11 cellular contexts compared by ENCODE assay signal in the genomic region with DNA sequence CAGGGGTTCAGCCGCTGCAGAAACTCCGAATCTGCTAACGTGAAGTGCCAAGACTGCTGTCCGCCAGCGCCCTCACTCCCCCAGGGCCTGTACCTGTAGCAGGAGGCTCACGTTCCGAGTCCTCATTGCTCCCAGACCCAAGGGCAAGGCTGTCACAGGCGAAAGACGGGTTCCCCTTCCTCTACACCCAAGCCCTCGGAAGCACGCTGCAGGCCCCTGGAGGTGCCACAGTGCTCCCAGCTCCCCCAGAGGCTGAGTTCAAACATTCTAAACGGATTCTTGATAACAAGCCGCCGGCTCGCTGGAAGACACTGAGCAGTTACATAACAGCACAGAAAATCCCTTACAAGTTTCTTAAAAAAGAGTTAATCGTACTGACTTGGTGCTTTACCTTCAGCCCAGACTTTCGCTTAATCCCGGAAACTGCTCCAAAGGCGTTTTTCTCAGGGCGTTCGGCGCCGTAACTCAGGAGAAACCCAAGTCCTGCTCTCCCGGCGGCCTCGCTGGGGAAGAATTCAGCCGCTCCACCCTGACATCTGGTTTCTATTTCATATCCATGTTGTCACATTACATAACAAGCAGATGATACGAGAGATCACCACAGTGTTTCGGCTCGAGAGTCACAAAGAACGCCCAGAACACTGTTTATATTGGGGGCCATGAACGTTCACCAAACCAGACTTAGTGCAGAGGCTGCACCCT.
DNase-seq lines count a peak whose midpoint lies in the region; ATAC-seq and TF ChIP-seq lines count a peak whose summit lies in the region.
"Had no signal": no experiment of that assay in that cellular context is flagged by ENCODE, and none has a peak within 500 bp of the region (broad histone marks: within the 10 kb centered on the region; RNA-seq: fewer than 3 reads in every experiment).

No MANE protein-coding gene starts in this region.

- H4K91ac ChIP-seq in neuronal stem cell (ENCODE audit: low read depth, low read length, poor library complexity) = no peak overlapping the region

- no peak overlapping the region for H3K14ac ChIP-seq in neuronal stem cell (ENCODE audit: low read length)

- H2BK15ac ChIP-seq in neuronal stem cell (ENCODE audit: low read length) = no peak overlapping the region

- H3K4ac ChIP-seq in neuronal stem cell (ENCODE audit: low read length) = no peak overlapping the region

- H2AK5ac ChIP-seq in neuronal stem cell (ENCODE audit: low read depth, low read length) = peak overlapping the region; percentile 40

- H2BK5ac ChIP-seq in neuronal stem cell (ENCODE audit: low read length) = no peak overlapping the region

- H2AFZ ChIP-seq in SK-N-SH (ENCODE audit: low read depth) (no peak overlapping the region), neuronal stem cell (ENCODE audit: low read length) (no peak overlapping the region)

- no peaks in the 10 kb centered on the region for H3K79me2 ChIP-seq in SK-N-SH (ENCODE audit: insufficient read depth)

- POLR2A ChIA-PET in AG04449 (lab: Yijun Ruan, JAX) (interaction anchor here (1.0 kb wide), 1 partner anchor 92 kb away, joined by 4 read pairs; a partner anchor contains a TSS), SK-N-SH (lab: Yijun Ruan, JAX) (interaction anchor here (0.5 to 1.2 kb wide), 3 partner anchors 21 to 87 kb away, joined by 3 to 4 read pairs (median 4); no protein-coding TSS in a partner anchor)

- H3K27me3 ChIP-seq in SK-N-SH (ENCODE audit: insufficient read depth) (no peaks in the 10 kb centered on the region), neuronal stem cell (ENCODE audit: control insufficient read depth in 3 of 3, insufficient read depth in 3 of 3, low read depth in 1 of 3, low read length in 3 of 3) (no peaks in the 10 kb centered on the region)

- H3K23ac ChIP-seq in neuronal stem cell (ENCODE audit: low read depth, low read length, poor library complexity) = no peak overlapping the region

- H3K4me1 ChIP-seq in SK-N-SH (ENCODE audit: control insufficient read depth in 1 of 2, insufficient read depth in 2 of 2, low read depth in 1 of 2, low read length in 1 of 2) = peaks cover 0 to 98% of the 10 kb centered on the region in 2 experiments; a peak in 3 of 4 replicates
- peaks cover 18% of the 10 kb centered on the region in 2 donors for H3K4me1 ChIP-seq in neuronal stem cell (ENCODE audit: control insufficient read depth in 2 of 2, insufficient read depth in 1 of 2, low read depth in 1 of 2, low read length in 2 of 2)

- no peak overlapping the region for H2BK120ac ChIP-seq in neuronal stem cell (ENCODE audit: low read depth, low read length)

- TF ChIP-seq CTCF in AG04449 (IDR thresholded peaks at IDR 0.05; ENCODE audit: insufficient read depth, low read length, missing control alignments) (no peak), SK-N-SH (IDR thresholded peaks at IDR 0.05) (no peak)

- TF ChIP-seq RAD21 in SK-N-SH (IDR thresholded peaks at IDR 0.05; ENCODE audit: low read length) = no peak

- peak overlapping the region; percentile 52 for H3K4me3 ChIP-seq in AG04449 (ENCODE audit: low read depth, low read length)
- peak overlapping the region in 1 of 2 experiments; percentile 19; a peak in 1 of 4 replicates for H3K4me3 ChIP-seq in SK-N-SH (ENCODE audit: low read depth in 2 of 2, low read length in 1 of 2)
- no peak overlapping the region for H3K4me3 ChIP-seq in neuronal stem cell (ENCODE audit: low read length in 2 of 2)

- H3K79me1 ChIP-seq in neuronal stem cell (ENCODE audit: low read depth, low read length) = peaks cover 11% of the 10 kb centered on the region

- no peak overlapping the region for H4K8ac ChIP-seq in neuronal stem cell (ENCODE audit: low read depth, low read length)

- H3K18ac ChIP-seq in neuronal stem cell (ENCODE audit: low read length) = peak overlapping the region; percentile 35

- CTCF ChIA-PET in AG04449 (lab: Yijun Ruan, JAX) = interaction anchor here (0.7 to 0.9 kb wide), 3 partner anchors 9 to 18 kb away, joined by 3 read pairs; no protein-coding TSS in a partner anchor
- CTCF ChIA-PET in SK-N-SH (lab: Yijun Ruan, JAX) = interaction anchor here (0.6 to 1.6 kb wide), 15 partner anchors 8 to 573 kb away, joined by 3 to 6 read pairs (median 4); no protein-coding TSS in a partner anchor

- DNase-seq in AG04449 (ENCODE audit: low read depth, low spot score) (no peak), SK-N-SH (peak; percentile 83), fibroblast of the conjunctiva (ENCODE audit: low read depth) (peak; percentile 52), neuronal stem cell (ENCODE audit: low spot score) (no peak), NCI-H1930 (lab: John Stamatoyannopoulos, UW) (no peak), HT-29 (ENCODE audit: low spot score) (no peak)
- no peak for DNase-seq in stimulated activated CD4-positive, alpha-beta T cell treated with anti-CD3 and anti-CD28 coated beads, Interleukin-1b, Interleukin-23, amount 100 ng/mL, for 48 hours
- DNase-seq: CD4-positive, CD25-positive, alpha-beta regulatory T cell; NCI-H446 treated with DMSO at 0.1 percent for 48 hours; stimulated activated naive CD4-positive, alpha-beta T cell treated with Interleukin-2 at 50 U/mL for 16 hours had no signal

- peak overlapping the region; percentile 44 to 93 for H3K27ac ChIP-seq in SK-N-SH (ENCODE audit: low read depth in 2 of 2, low read length in 1 of 2)
- no peak overlapping the region for H3K27ac ChIP-seq in neuronal stem cell (replicated peaks; ENCODE audit: low read length)

- H3K9me3 ChIP-seq in SK-N-SH (no peaks in the 10 kb centered on the region), neuronal stem cell (replicated peaks in 1 of 2; ENCODE audit: control insufficient read depth in 2 of 2, insufficient read depth in 1 of 2, low read depth in 1 of 2, low read length in 2 of 2) (no peaks in the 10 kb centered on the region)

- no peaks in the 10 kb centered on the region for H3F3A ChIP-seq in SK-N-SH (replicated peaks; ENCODE audit: insufficient read depth)

- peak overlapping the region; percentile 29 for H3K4me2 ChIP-seq in SK-N-SH
- no peak overlapping the region for H3K4me2 ChIP-seq in neuronal stem cell (ENCODE audit: insufficient read depth, low read length, poor library complexity, severe bottlenecking)

- no peaks in the 10 kb centered on the region for H3K9me2 ChIP-seq in SK-N-SH

- H3K9ac ChIP-seq in SK-N-SH (no peak overlapping the region), neuronal stem cell (ENCODE audit: low read depth, low read length, poor library complexity) (no peak overlapping the region)

- H3K36me3 ChIP-seq in SK-N-SH (replicated peaks in 1 of 2; ENCODE audit: control insufficient read depth in 1 of 2, insufficient read depth in 2 of 2, low read length in 1 of 2) (no peaks in the 10 kb centered on the region), neuronal stem cell (replicated peaks in 1 of 2; ENCODE audit: control insufficient read depth in 2 of 2, insufficient read depth in 2 of 2, low read length in 2 of 2) (peaks cover 0 to 8% of the 10 kb centered on the region in 2 donors)

- no peaks in the 10 kb centered on the region for H4K20me1 ChIP-seq in SK-N-SH (ENCODE audit: insufficient read depth)

- ATAC-seq in GM18909 (IDR thresholded peaks at IDR 0.05; ENCODE audit: poor library complexity, unreplicated experiment) = no peak

- WGBS in SK-N-SH (ENCODE audit: low lambda C conversion rate) = 60% methylated on average over 24 of the region's 32 CpGs
- WGBS in neuronal stem cell (ENCODE audit: extremely low coverage in 2 of 2, insufficient read length in 2 of 2, insufficient replicate concordance in 1 of 2), 2 donors = no CpG with 5 or more reads among the region's 32 CpGs

- no peak overlapping the region for H2BK12ac ChIP-seq in neuronal stem cell (ENCODE audit: low read length)

- TF ChIP-seq EP300 in SK-N-SH (IDR thresholded peaks at IDR 0.05; ENCODE audit: borderline replicate concordance in 1 of 2, low read depth in 1 of 2, low read length in 1 of 2) = peak in 1 of 2 experiments; percentile 46; a peak in 1 of 4 replicates

TF ChIP-seq in SK-N-SH, 30 proteins besides CTCF, POLR2A, EP300 and RAD21:
- TF ChIP-seq TCF12 (IDR thresholded peaks at IDR 0.05) = peak; percentile 92
- TF ChIP-seq RCOR1 (IDR thresholded peaks at IDR 0.05; ENCODE audit: low read length) = peak; percentile 55
- TF ChIP-seq RXRA (IDR thresholded peaks at IDR 0.05; ENCODE audit: borderline replicate concordance, low read depth) = no peak
- TF ChIP-seq GATA2 (CRISPR knock-in tag; IDR thresholded peaks at IDR 0.05) = peak; percentile 70
- peak; percentile 25 for TF ChIP-seq CHD2 (IDR thresholded peaks at IDR 0.05; ENCODE audit: low read length, partially characterized antibody)

Comparison
In these comparisons a context has a peak if more than half of its experiments do, and no peak if none do; other contexts are left out.
1. DNase-seq: peak in SK-N-SH (single experiment) and fibroblast of the conjunctiva (single experiment); none in AG04449 (single experiment), neuronal stem cell (single experiment), stimulated activated CD4-positive, alpha-beta T cell treated with anti-CD3 and anti-CD28 coated beads, Interleukin-1b, Interleukin-23, amount 100 ng/mL, for 48 hours (single experiment), NCI-H1930 (0 of 2) and HT-29 (single experiment).